In the genomic region with DNA sequence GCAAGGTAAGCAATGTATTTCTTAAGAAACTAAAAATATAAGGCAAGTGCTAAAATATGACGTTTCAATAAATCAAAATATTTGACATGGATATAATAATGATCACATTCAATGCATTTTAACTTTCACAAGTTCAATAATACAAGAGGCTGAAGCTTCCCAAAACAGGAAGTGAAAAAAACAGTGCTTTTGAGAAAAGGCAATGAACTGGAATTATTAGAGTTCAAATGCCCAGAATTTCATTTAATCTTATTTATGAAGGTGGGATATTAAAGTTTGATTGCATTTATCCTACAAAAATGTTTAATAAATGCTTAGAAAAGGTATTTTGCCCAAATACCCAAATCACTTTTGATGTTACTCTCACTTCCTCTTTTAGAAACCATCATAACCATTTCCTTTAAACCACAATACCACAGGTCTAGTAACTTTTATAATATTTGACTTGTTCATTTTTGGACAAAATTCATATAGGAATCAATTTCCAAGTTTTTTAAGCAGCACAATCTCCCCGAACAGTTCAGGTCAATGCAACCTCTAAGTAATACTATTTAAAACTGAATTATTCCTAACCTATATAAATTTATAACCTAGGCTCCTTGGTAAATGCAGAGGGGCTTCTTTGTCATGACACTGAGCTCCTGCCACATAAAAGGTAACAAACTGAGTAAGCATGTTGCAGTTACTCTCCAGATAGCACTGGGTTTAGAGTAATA, we compare ENCODE assay signal across 1 cellular context.
A peak's percentile ranks its signal among the peaks of the same experiment; 100 is the strongest.
TF ChIP-seq lines count a peak whose summit lies in the region.

No MANE protein-coding gene starts in this region.

TF ChIP-seq in K562, 482 proteins besides CTCF, POLR2A, EP300 and RAD21 (continued from another document and continues in another):
- TF ChIP-seq, protein P1, sequence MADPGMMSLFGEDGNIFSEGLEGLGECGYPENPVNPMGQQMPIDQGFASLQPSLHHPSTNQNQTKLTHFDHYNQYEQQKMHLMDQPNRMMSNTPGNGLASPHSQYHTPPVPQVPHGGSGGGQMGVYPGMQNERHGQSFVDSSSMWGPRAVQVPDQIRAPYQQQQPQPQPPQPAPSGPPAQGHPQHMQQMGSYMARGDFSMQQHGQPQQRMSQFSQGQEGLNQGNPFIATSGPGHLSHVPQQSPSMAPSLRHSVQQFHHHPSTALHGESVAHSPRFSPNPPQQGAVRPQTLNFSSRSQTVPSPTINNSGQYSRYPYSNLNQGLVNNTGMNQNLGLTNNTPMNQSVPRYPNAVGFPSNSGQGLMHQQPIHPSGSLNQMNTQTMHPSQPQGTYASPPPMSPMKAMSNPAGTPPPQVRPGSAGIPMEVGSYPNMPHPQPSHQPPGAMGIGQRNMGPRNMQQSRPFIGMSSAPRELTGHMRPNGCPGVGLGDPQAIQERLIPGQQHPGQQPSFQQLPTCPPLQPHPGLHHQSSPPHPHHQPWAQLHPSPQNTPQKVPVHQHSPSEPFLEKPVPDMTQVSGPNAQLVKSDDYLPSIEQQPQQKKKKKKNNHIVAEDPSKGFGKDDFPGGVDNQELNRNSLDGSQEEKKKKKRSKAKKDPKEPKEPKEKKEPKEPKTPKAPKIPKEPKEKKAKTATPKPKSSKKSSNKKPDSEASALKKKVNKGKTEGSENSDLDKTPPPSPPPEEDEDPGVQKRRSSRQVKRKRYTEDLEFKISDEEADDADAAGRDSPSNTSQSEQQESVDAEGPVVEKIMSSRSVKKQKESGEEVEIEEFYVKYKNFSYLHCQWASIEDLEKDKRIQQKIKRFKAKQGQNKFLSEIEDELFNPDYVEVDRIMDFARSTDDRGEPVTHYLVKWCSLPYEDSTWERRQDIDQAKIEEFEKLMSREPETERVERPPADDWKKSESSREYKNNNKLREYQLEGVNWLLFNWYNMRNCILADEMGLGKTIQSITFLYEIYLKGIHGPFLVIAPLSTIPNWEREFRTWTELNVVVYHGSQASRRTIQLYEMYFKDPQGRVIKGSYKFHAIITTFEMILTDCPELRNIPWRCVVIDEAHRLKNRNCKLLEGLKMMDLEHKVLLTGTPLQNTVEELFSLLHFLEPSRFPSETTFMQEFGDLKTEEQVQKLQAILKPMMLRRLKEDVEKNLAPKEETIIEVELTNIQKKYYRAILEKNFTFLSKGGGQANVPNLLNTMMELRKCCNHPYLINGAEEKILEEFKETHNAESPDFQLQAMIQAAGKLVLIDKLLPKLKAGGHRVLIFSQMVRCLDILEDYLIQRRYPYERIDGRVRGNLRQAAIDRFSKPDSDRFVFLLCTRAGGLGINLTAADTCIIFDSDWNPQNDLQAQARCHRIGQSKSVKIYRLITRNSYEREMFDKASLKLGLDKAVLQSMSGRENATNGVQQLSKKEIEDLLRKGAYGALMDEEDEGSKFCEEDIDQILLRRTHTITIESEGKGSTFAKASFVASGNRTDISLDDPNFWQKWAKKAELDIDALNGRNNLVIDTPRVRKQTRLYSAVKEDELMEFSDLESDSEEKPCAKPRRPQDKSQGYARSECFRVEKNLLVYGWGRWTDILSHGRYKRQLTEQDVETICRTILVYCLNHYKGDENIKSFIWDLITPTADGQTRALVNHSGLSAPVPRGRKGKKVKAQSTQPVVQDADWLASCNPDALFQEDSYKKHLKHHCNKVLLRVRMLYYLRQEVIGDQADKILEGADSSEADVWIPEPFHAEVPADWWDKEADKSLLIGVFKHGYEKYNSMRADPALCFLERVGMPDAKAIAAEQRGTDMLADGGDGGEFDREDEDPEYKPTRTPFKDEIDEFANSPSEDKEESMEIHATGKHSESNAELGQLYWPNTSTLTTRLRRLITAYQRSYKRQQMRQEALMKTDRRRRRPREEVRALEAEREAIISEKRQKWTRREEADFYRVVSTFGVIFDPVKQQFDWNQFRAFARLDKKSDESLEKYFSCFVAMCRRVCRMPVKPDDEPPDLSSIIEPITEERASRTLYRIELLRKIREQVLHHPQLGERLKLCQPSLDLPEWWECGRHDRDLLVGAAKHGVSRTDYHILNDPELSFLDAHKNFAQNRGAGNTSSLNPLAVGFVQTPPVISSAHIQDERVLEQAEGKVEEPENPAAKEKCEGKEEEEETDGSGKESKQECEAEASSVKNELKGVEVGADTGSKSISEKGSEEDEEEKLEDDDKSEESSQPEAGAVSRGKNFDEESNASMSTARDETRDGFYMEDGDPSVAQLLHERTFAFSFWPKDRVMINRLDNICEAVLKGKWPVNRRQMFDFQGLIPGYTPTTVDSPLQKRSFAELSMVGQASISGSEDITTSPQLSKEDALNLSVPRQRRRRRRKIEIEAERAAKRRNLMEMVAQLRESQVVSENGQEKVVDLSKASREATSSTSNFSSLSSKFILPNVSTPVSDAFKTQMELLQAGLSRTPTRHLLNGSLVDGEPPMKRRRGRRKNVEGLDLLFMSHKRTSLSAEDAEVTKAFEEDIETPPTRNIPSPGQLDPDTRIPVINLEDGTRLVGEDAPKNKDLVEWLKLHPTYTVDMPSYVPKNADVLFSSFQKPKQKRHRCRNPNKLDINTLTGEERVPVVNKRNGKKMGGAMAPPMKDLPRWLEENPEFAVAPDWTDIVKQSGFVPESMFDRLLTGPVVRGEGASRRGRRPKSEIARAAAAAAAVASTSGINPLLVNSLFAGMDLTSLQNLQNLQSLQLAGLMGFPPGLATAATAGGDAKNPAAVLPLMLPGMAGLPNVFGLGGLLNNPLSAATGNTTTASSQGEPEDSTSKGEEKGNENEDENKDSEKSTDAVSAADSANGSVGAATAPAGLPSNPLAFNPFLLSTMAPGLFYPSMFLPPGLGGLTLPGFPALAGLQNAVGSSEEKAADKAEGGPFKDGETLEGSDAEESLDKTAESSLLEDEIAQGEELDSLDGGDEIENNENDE (IDR thresholded peaks at IDR 0.05; ENCODE audit: low read depth, low read length): no peak
- TF ChIP-seq, protein P2, sequence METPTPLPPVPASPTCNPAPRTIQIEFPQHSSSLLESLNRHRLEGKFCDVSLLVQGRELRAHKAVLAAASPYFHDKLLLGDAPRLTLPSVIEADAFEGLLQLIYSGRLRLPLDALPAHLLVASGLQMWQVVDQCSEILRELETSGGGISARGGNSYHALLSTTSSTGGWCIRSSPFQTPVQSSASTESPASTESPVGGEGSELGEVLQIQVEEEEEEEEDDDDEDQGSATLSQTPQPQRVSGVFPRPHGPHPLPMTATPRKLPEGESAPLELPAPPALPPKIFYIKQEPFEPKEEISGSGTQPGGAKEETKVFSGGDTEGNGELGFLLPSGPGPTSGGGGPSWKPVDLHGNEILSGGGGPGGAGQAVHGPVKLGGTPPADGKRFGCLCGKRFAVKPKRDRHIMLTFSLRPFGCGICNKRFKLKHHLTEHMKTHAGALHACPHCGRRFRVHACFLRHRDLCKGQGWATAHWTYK (CRISPR knock-in tag; IDR thresholded peaks at IDR 0.05): peak; percentile 28; the same call in 1 of the 2 replicates
- TF ChIP-seq ZNF584 (CRISPR knock-in tag; IDR thresholded peaks at IDR 0.05; ENCODE audit: low read depth) (peak; percentile 90), CTBP1 (IDR thresholded peaks at IDR 0.05; ENCODE audit: borderline replicate concordance) (no peak), BRD4 (IDR thresholded peaks at IDR 0.05) (no peak), ZNF507 (tag; conservative IDR thresholded peaks at IDR 0.05) (no peak), EP400 (IDR thresholded peaks at IDR 0.05) (peak; percentile 61), ZNF780A (CRISPR knock-in tag; IDR thresholded peaks at IDR 0.05) (no peak), RBFOX2 (IDR thresholded peaks at IDR 0.05; ENCODE audit: low read depth, low read length) (peak; percentile 63), BRD9 (IDR thresholded peaks at IDR 0.05; ENCODE audit: low read depth, partially characterized antibody) (no peak), KLF16 (IDR thresholded peaks at IDR 0.05) (no peak), FOS (IDR thresholded peaks at IDR 0.05; ENCODE audit: extremely low read depth, insufficient read length) (no peak), YBX1 (IDR thresholded peaks at IDR 0.05) (no peak), NR1H2 (CRISPR knock-in tag; IDR thresholded peaks at IDR 0.05) (no peak), PTRF (tag; IDR thresholded peaks at IDR 0.05) (no peak), CHCHD3 (CRISPR knock-in tag; IDR thresholded peaks at IDR 0.05) (no peak), CREM (IDR thresholded peaks at IDR 0.05; ENCODE audit: low read depth) (no peak), PCBP2 (IDR thresholded peaks at IDR 0.05; ENCODE audit: low read depth, low read length, poor library complexity, severe bottlenecking) (no peak), CEBPG (CRISPR knock-in tag; IDR thresholded peaks at IDR 0.05) (no peak), CEBPG (tag; conservative IDR thresholded peaks at IDR 0.05 in 1 of 2, IDR thresholded peaks at IDR 0.05 in 1 of 2) (no peak), NFIX (CRISPR knock-in tag; IDR thresholded peaks at IDR 0.05; ENCODE audit: low read depth) (no peak), HDAC1 (IDR thresholded peaks at IDR 0.05) (no peak)
- TF ChIP-seq, protein P3, sequence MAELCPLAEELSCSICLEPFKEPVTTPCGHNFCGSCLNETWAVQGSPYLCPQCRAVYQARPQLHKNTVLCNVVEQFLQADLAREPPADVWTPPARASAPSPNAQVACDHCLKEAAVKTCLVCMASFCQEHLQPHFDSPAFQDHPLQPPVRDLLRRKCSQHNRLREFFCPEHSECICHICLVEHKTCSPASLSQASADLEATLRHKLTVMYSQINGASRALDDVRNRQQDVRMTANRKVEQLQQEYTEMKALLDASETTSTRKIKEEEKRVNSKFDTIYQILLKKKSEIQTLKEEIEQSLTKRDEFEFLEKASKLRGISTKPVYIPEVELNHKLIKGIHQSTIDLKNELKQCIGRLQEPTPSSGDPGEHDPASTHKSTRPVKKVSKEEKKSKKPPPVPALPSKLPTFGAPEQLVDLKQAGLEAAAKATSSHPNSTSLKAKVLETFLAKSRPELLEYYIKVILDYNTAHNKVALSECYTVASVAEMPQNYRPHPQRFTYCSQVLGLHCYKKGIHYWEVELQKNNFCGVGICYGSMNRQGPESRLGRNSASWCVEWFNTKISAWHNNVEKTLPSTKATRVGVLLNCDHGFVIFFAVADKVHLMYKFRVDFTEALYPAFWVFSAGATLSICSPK (IDR thresholded peaks at IDR 0.05; ENCODE audit: borderline replicate concordance): no peak
- TF ChIP-seq, protein P4, sequence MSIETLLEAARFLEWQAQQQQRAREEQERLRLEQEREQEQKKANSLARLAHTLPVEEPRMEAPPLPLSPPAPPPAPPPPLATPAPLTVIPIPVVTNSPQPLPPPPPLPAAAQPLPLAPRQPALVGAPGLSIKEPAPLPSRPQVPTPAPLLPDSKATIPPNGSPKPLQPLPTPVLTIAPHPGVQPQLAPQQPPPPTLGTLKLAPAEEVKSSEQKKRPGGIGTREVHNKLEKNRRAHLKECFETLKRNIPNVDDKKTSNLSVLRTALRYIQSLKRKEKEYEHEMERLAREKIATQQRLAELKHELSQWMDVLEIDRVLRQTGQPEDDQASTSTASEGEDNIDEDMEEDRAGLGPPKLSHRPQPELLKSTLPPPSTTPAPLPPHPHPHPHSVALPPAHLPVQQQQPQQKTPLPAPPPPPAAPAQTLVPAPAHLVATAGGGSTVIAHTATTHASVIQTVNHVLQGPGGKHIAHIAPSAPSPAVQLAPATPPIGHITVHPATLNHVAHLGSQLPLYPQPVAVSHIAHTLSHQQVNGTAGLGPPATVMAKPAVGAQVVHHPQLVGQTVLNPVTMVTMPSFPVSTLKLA (conservative IDR thresholded peaks at IDR 0.05): no peak
- TF ChIP-seq, protein P5, sequence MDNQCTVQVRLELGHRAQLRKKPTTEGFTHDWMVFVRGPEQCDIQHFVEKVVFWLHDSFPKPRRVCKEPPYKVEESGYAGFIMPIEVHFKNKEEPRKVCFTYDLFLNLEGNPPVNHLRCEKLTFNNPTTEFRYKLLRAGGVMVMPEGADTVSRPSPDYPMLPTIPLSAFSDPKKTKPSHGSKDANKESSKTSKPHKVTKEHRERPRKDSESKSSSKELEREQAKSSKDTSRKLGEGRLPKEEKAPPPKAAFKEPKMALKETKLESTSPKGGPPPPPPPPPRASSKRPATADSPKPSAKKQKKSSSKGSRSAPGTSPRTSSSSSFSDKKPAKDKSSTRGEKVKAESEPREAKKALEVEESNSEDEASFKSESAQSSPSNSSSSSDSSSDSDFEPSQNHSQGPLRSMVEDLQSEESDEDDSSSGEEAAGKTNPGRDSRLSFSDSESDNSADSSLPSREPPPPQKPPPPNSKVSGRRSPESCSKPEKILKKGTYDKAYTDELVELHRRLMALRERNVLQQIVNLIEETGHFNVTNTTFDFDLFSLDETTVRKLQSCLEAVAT (IDR thresholded peaks at IDR 0.05): 0 out of 4 replicates have a peak, but pooled peaks of 1 of the 2 experiments have one; percentile 21
- TF ChIP-seq, protein P6, sequence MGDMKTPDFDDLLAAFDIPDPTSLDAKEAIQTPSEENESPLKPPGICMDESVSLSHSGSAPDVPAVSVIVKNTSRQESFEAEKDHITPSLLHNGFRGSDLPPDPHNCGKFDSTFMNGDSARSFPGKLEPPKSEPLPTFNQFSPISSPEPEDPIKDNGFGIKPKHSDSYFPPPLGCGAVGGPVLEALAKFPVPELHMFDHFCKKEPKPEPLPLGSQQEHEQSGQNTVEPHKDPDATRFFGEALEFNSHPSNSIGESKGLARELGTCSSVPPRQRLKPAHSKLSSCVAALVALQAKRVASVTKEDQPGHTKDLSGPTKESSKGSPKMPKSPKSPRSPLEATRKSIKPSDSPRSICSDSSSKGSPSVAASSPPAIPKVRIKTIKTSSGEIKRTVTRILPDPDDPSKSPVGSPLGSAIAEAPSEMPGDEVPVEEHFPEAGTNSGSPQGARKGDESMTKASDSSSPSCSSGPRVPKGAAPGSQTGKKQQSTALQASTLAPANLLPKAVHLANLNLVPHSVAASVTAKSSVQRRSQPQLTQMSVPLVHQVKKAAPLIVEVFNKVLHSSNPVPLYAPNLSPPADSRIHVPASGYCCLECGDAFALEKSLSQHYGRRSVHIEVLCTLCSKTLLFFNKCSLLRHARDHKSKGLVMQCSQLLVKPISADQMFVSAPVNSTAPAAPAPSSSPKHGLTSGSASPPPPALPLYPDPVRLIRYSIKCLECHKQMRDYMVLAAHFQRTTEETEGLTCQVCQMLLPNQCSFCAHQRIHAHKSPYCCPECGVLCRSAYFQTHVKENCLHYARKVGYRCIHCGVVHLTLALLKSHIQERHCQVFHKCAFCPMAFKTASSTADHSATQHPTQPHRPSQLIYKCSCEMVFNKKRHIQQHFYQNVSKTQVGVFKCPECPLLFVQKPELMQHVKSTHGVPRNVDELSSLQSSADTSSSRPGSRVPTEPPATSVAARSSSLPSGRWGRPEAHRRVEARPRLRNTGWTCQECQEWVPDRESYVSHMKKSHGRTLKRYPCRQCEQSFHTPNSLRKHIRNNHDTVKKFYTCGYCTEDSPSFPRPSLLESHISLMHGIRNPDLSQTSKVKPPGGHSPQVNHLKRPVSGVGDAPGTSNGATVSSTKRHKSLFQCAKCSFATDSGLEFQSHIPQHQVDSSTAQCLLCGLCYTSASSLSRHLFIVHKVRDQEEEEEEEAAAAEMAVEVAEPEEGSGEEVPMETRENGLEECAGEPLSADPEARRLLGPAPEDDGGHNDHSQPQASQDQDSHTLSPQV (IDR thresholded peaks at IDR 0.05): peak; percentile 40; the same call in 1 of the 2 replicates
- TF ChIP-seq, protein P7, sequence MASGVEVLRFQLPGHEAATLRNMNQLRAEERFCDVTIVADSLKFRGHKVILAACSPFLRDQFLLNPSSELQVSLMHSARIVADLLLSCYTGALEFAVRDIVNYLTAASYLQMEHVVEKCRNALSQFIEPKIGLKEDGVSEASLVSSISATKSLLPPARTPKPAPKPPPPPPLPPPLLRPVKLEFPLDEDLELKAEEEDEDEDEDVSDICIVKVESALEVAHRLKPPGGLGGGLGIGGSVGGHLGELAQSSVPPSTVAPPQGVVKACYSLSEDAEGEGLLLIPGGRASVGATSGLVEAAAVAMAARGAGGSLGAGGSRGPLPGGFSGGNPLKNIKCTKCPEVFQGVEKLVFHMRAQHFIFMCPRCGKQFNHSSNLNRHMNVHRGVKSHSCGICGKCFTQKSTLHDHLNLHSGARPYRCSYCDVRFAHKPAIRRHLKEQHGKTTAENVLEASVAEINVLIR (CRISPR knock-in tag; IDR thresholded peaks at IDR 0.05): no peak
